In genomic region chr1:226870026-226870322, GRCh38 we compare ENCODE assay signal across 8 cellular contexts. TPM values are rescaled to one million over a fixed set of nuclear protein-coding genes. Genes with fewer than 3 reads are reported as not detected.
DNase-seq lines count a peak whose midpoint lies in the region; ATAC-seq and TF ChIP-seq lines count a peak whose summit lies in the region.

No MANE protein-coding gene starts in this region.

- DNase-seq in AG09309 (ENCODE audit: low read depth) (no peak), dorsolateral prefrontal cortex (no peak), natural killer cell (no peak), GM19240 (ENCODE audit: insufficient read length, low spot score) (no peak), activated gamma-delta T cell (lab: John Stamatoyannopoulos, UW) (no peak)

- H3K27ac ChIP-seq in dorsolateral prefrontal cortex: peak overlapping the region in 31 of 59 donors; percentile 7 to 85 (median 58)

- ATAC-seq in natural killer cell: no peak
- no peak for ATAC-seq in HG03045 (IDR thresholded peaks at IDR 0.05; ENCODE audit: unreplicated experiment)
- ATAC-seq in activated CD4-positive, CD25-positive, alpha-beta regulatory T cell treated with anti-CD3 and anti-CD28 coated beads, Interleukin-2, amount 50 U/mL, for 24 hours: no peak

- TF ChIP-seq CTCF in AG09309 (IDR thresholded peaks at IDR 0.05; ENCODE audit: control insufficient read depth, insufficient read depth, low read depth, low read length, missing control alignments): no peak
- TF ChIP-seq CTCF in dorsolateral prefrontal cortex (IDR thresholded peaks at IDR 0.05 in 54 of 56, conservative IDR thresholded peaks at IDR 0.05 in 2 of 56; ENCODE audit: low read depth in 1 of 56, partially characterized antibody in 56 of 56): no peak
- TF ChIP-seq CTCF in natural killer cell (IDR thresholded peaks at IDR 0.05): no peak

- peaks cover 8 to 21% (median 11%) of the 10 kb centered on the region in 3 donors for H3K4me1 Mint-ChIP-seq in IgD-negative memory B cell
- H3K4me1 Mint-ChIP-seq in natural killer cell: peaks cover 16 to 27% of the 10 kb centered on the region in 2 donors

- intact Hi-C loops in dorsolateral prefrontal cortex (cut with DNase I): no loop called here
- intact Hi-C loops in natural killer cell (cut with micrococcal nuclease): loop anchor here (1.0 kb wide), 1 partner anchor 69 kb away; no protein-coding TSS in a partner anchor

- no peaks in the 10 kb centered on the region for H3K27me3 ChIP-seq in dorsolateral prefrontal cortex

- H3K27ac Mint-ChIP-seq in IgD-negative memory B cell (peak overlapping the region; percentile 61 to 95 (median 81)), natural killer cell (peak overlapping the region; percentile 77 to 84)

- H3K9me3 Mint-ChIP-seq in IgD-negative memory B cell (no peaks in the 10 kb centered on the region), natural killer cell (no peaks in the 10 kb centered on the region)

- no peaks in the 10 kb centered on the region for H3K36me3 Mint-ChIP-seq in IgD-negative memory B cell
- no peaks in the 10 kb centered on the region for H3K36me3 Mint-ChIP-seq in natural killer cell

- peaks cover 2% of the 10 kb centered on the region for H3K27me3 Mint-ChIP-seq in IgD-negative memory B cell
- no peaks in the 10 kb centered on the region for H3K27me3 Mint-ChIP-seq in natural killer cell (ENCODE audit: low read depth in 2 of 2)

- H3K4me3 ChIP-seq in AG09309 (ENCODE audit: control insufficient read depth, low read depth, low read length): peak overlapping the region; percentile 60
- H3K4me3 ChIP-seq in dorsolateral prefrontal cortex: peak overlapping the region; percentile 53 to 92 (median 80)

- peak overlapping the region; percentile 77 to 92 (median 88) for H3K4me3 Mint-ChIP-seq in IgD-negative memory B cell
- peak overlapping the region; percentile 94 for H3K4me3 Mint-ChIP-seq in natural killer cell

RNA-seq across cellular contexts. Expression of gene PSEN2, which starts 0.4 kb away (rescaled TPM):
- 16.1 TPM for polyA plus RNA-seq in IgD-negative memory B cell
- total RNA-seq in dorsolateral prefrontal cortex: 10 to 100 TPM; 10.2 to 38.9 (median 24.1) TPM
- total RNA-seq in natural killer cell: 10 to 100 TPM; 12.6 to 22.8 (median 14.9) TPM
